Comparison of ENCODE assay signal across 27 cellular contexts in the genomic region with DNA sequence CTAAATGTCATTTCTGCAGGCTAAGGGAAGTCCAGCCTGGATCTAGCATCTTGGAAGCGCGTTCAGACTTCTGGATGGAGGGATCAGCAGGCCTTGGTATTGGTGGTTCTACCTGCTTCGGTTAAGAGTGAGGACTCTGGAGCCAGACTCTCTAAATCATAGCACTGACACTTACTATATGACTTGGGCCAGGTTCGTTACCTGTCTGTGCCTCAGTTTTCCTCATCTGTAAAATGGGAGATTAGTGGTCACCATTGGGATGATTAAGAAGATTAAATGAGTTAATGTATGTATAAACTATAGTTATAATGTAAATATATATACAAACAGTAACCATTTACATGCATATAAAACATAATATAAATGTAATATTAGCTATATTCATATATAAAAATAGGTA. TPM values are rescaled to one million over a fixed set of nuclear protein-coding genes. Genes with fewer than 3 reads are reported as not detected.
DNase-seq lines count a peak whose midpoint lies in the region; ATAC-seq and TF ChIP-seq lines count a peak whose summit lies in the region.
"Had no signal": no experiment of that assay in that cellular context is flagged by ENCODE, and none has a peak within 500 bp of the region (broad histone marks: within the 10 kb centered on the region; RNA-seq: fewer than 3 reads in every experiment).

No MANE protein-coding gene starts in this region.

- no peak for DNase-seq in activated CD4-positive, alpha-beta T cell treated with anti-CD3 and anti-CD28 coated beads, Interleukin-2, amount 10 ng/mL, durations not matched to agents 24 days and 14 days
- DNase-seq in activated CD4-positive, alpha-beta T cell treated with anti-CD3 and anti-CD28 coated beads, Interleukin-2, amount 50 U/mL, for 48 hours = no peak
- no peak for DNase-seq in CD4-positive, alpha-beta T cell
- no peak for DNase-seq in activated CD4-positive, alpha-beta memory T cell treated with anti-CD3 and anti-CD28 coated beads for 36 hours
- DNase-seq in effector memory CD4-positive, alpha-beta T cell = no peak
- DNase-seq in anterior cingulate cortex (lab: John Stamatoyannopoulos, UW) (no peak), NCI-H1092 treated with DMSO at 0.1 percent for 48 hours (lab: John Stamatoyannopoulos, UW) (no peak), DMS114 treated with DMSO at 0.1 percent for 48 hours (lab: John Stamatoyannopoulos, UW; ENCODE audit: unreplicated experiment) (no peak)
- DNase-seq: activated CD4-positive, CD25-positive, alpha-beta regulatory T cell; activated effector memory CD4-positive, alpha-beta T cell treated with anti-CD3 and anti-CD28 coated beads, Interleukin-2, amount 50 U/mL, for 16 hours; aorta; colonic mucosa; effector memory CD8-positive, alpha-beta T cell; erythroblast; GM23248; Kasumi-1; kidney glomerular epithelial cell; lower lobe of right lung; NCI-H1436 treated with DMSO at 0.1 percent for 48 hours; NCI-H446 treated with DMSO at 0.1 percent for 48 hours; stimulated activated CD4-positive, alpha-beta T cell treated with anti-CD3 and anti-CD28 coated beads, Interleukin-1b, Interleukin-23, amount 100 ng/mL, for 48 hours had no signal

- H3K4me1 ChIP-seq in effector memory CD4-positive, alpha-beta T cell (ENCODE audit: control insufficient read depth, insufficient read depth, low read length, poor library complexity, severe bottlenecking) = peaks cover 34% of the 10 kb centered on the region
- H3K4me1 ChIP-seq: colonic mucosa, lower lobe of right lung had no signal

- no peaks in the 10 kb centered on the region for H3K27me3 Mint-ChIP-seq in activated CD4-positive, alpha-beta T cell treated with anti-CD3 and anti-CD28 coated beads, Interleukin-2, amount 10 ng/mL, durations not matched to agents 24 days and 14 days
- no peaks in the 10 kb centered on the region for H3K27me3 Mint-ChIP-seq in CD4-positive, alpha-beta T cell
- no peaks in the 10 kb centered on the region for H3K27me3 Mint-ChIP-seq in activated CD4-positive, alpha-beta memory T cell treated with anti-CD3 and anti-CD28 coated beads for 36 hours
- H3K27me3 Mint-ChIP-seq: effector memory CD8-positive, alpha-beta T cell; natural killer cell treated with Interleukin-12 subunit alpha and Interleukin-12 subunit beta and Interleukin-15 and Interleukin-18, amount 100 ng/mL, for 72 hours; type B pancreatic cell had no signal

- no peaks in the 10 kb centered on the region for H3K9me3 ChIP-seq in CD4-positive, alpha-beta T cell (ENCODE audit: control insufficient read depth, low read length)
- no peaks in the 10 kb centered on the region for H3K9me3 ChIP-seq in effector memory CD4-positive, alpha-beta T cell (ENCODE audit: control insufficient read depth, low read length)
- H3K9me3 ChIP-seq: colonic mucosa, lower lobe of right lung had no signal

- intact Hi-C loops in activated CD4-positive, alpha-beta T cell treated with anti-CD3 and anti-CD28 coated beads, Interleukin-2, amount 10 ng/mL, durations not matched to agents 24 days and 14 days (cut with micrococcal nuclease) = loop anchor here (2.0 to 10.0 kb wide), 5 partner anchors 19 to 1769 kb away; partner anchors contain the start of gene FAM117B
- intact Hi-C loops in CD4-positive, alpha-beta T cell (cut with DNase I, micrococcal nuclease) = loop anchor here (5.0 to 10.0 kb wide), 4 partner anchors 67 to 921 kb away; partner anchors contain the start of gene NBEAL1 (in 1 of the 2)
- intact Hi-C loops in activated CD4-positive, alpha-beta memory T cell treated with anti-CD3 and anti-CD28 coated beads for 36 hours (cut with micrococcal nuclease) = loop anchor here (2.0 kb wide), 3 partner anchors 15 to 205 kb away; no protein-coding TSS in a partner anchor

- CTCF ChIA-PET in CD4-positive, alpha-beta T cell (lab: Charles Lee) = interaction anchor here (1.2 to 2.0 kb wide), 2 partner anchors 11 to 120 kb away, joined by 3 to 6 read pairs; no protein-coding TSS in a partner anchor
- CTCF ChIA-PET in activated CD4-positive, alpha-beta memory T cell treated with anti-CD3 and anti-CD28 coated beads for 36 hours (lab: Charles Lee) = interaction anchor here (0.6 to 1.4 kb wide), 4 partner anchors 25 to 175 kb away, joined by 3 to 4 read pairs (median 3); no protein-coding TSS in a partner anchor

- peaks cover 11% of the 10 kb centered on the region for H3K9me3 Mint-ChIP-seq in activated CD4-positive, alpha-beta T cell treated with anti-CD3 and anti-CD28 coated beads, Interleukin-2, amount 10 ng/mL, durations not matched to agents 24 days and 14 days
- no peaks in the 10 kb centered on the region for H3K9me3 Mint-ChIP-seq in CD4-positive, alpha-beta T cell
- H3K9me3 Mint-ChIP-seq in activated CD4-positive, alpha-beta memory T cell treated with anti-CD3 and anti-CD28 coated beads for 36 hours = peaks cover 2% of the 10 kb centered on the region
- H3K9me3 Mint-ChIP-seq: effector memory CD8-positive, alpha-beta T cell; type B pancreatic cell had no signal

- no peaks in the 10 kb centered on the region for H3K27me3 ChIP-seq in CD4-positive, alpha-beta T cell (ENCODE audit: control insufficient read depth, insufficient read depth, low read length)
- H3K27me3 ChIP-seq in effector memory CD4-positive, alpha-beta T cell (replicated peaks; ENCODE audit: control insufficient read depth, insufficient read depth, low read length, poor library complexity, severe bottlenecking) = no peaks in the 10 kb centered on the region
- H3K27me3 ChIP-seq: colonic mucosa had no signal

- peak overlapping the region; percentile 67 for H3K27ac ChIP-seq in CD4-positive, alpha-beta T cell (ENCODE audit: low read depth, low read length)
- peak overlapping the region; percentile 64 for H3K27ac ChIP-seq in effector memory CD4-positive, alpha-beta T cell (ENCODE audit: insufficient read depth, low read length, poor library complexity, severe bottlenecking)
- H3K27ac ChIP-seq: colonic mucosa, GM23248, lower lobe of right lung had no signal

- H3K36me3 Mint-ChIP-seq in activated CD4-positive, alpha-beta T cell treated with anti-CD3 and anti-CD28 coated beads, Interleukin-2, amount 10 ng/mL, durations not matched to agents 24 days and 14 days (ENCODE audit: low read depth) = peaks cover 47% of the 10 kb centered on the region
- H3K36me3 Mint-ChIP-seq in CD4-positive, alpha-beta T cell (ENCODE audit: low read depth) = peaks cover 41% of the 10 kb centered on the region
- peaks cover 65% of the 10 kb centered on the region for H3K36me3 Mint-ChIP-seq in activated CD4-positive, alpha-beta memory T cell treated with anti-CD3 and anti-CD28 coated beads for 36 hours
- H3K36me3 Mint-ChIP-seq: type B pancreatic cell had no signal

- no peak for ATAC-seq in CD4-positive, alpha-beta T cell (ENCODE audit: poor library complexity)
- ATAC-seq: effector memory CD8-positive, alpha-beta T cell; lower lobe of right lung; SK-N-SH treated with all-trans-retinoic acid at 6 μM for 48 hours had no signal

- peak overlapping the region; percentile 79 for H3K4me3 Mint-ChIP-seq in activated CD4-positive, alpha-beta T cell treated with anti-CD3 and anti-CD28 coated beads, Interleukin-2, amount 10 ng/mL, durations not matched to agents 24 days and 14 days
- H3K4me3 Mint-ChIP-seq in CD4-positive, alpha-beta T cell = no peak overlapping the region
- H3K4me3 Mint-ChIP-seq in activated CD4-positive, alpha-beta memory T cell treated with anti-CD3 and anti-CD28 coated beads for 36 hours = peak overlapping the region; percentile 74
- H3K4me3 Mint-ChIP-seq: type B pancreatic cell had no signal

- H3K27ac Mint-ChIP-seq in activated CD4-positive, alpha-beta T cell treated with anti-CD3 and anti-CD28 coated beads, Interleukin-2, amount 10 ng/mL, durations not matched to agents 24 days and 14 days = peak overlapping the region; percentile 92
- H3K27ac Mint-ChIP-seq in CD4-positive, alpha-beta T cell = peak overlapping the region; percentile 93
- H3K27ac Mint-ChIP-seq in activated CD4-positive, alpha-beta memory T cell treated with anti-CD3 and anti-CD28 coated beads for 36 hours = peak overlapping the region; percentile 94
- H3K27ac Mint-ChIP-seq: type B pancreatic cell had no signal

- POLR2A ChIA-PET in CD4-positive, alpha-beta T cell (lab: Charles Lee) = interaction anchor here (1.3 to 2.9 kb wide), 6 partner anchors 8 to 218 kb away, joined by 4 to 12 read pairs (median 8); no protein-coding TSS in a partner anchor
- POLR2A ChIA-PET in activated CD4-positive, alpha-beta memory T cell treated with anti-CD3 and anti-CD28 coated beads for 36 hours (lab: Charles Lee) = interaction anchor here (0.9 to 7.6 kb wide), 20 partner anchors 10 to 228 kb away, joined by 3 to 188 read pairs (median 10); partner anchors contain the start of genes CD28 and CTLA4

- H3K36me3 ChIP-seq in effector memory CD4-positive, alpha-beta T cell (ENCODE audit: control insufficient read depth, insufficient read depth, low read length) = no peaks in the 10 kb centered on the region
- H3K36me3 ChIP-seq: colonic mucosa, lower lobe of right lung had no signal

- peaks cover 41% of the 10 kb centered on the region for H3K4me1 Mint-ChIP-seq in activated CD4-positive, alpha-beta T cell treated with anti-CD3 and anti-CD28 coated beads, Interleukin-2, amount 10 ng/mL, durations not matched to agents 24 days and 14 days
- peaks cover 82% of the 10 kb centered on the region for H3K4me1 Mint-ChIP-seq in CD4-positive, alpha-beta T cell (ENCODE audit: low read depth)
- peaks cover 55% of the 10 kb centered on the region for H3K4me1 Mint-ChIP-seq in activated CD4-positive, alpha-beta memory T cell treated with anti-CD3 and anti-CD28 coated beads for 36 hours (ENCODE audit: low read depth)

- no peak for TF ChIP-seq CTCF in CD4-positive, alpha-beta T cell (IDR thresholded peaks at IDR 0.05)

- no peak overlapping the region for H3K4me3 ChIP-seq in effector memory CD4-positive, alpha-beta T cell (ENCODE audit: insufficient read depth, low read depth, low read length, poor library complexity, severe bottlenecking)
- H3K4me3 ChIP-seq: colonic mucosa, GM23248, lower lobe of right lung, smooth muscle cell had no signal

RNA-seq across cellular contexts. Expression of gene ICOS, which starts 1.0 kb away (rescaled TPM):
- 111 and 114 TPM in 2 replicates for total RNA-seq in activated CD4-positive, alpha-beta T cell treated with anti-CD3 and anti-CD28 coated beads, Interleukin-2, amount 10 ng/mL, durations not matched to agents 24 days and 14 days
- 10 to 100 TPM; 93.3 to 98.1 TPM for total RNA-seq in CD4-positive, alpha-beta T cell
- 100 to 1,000 TPM; 187 to 190 TPM for total RNA-seq in activated CD4-positive, alpha-beta memory T cell treated with anti-CD3 and anti-CD28 coated beads for 36 hours
- total RNA-seq: G401, GM23248, osteoblast, smooth muscle cell had no signal
